In genomic region chr1:194225781-194226180, GRCh38 we compare ENCODE assay signal across 12 cellular contexts.
A peak's percentile ranks its signal among the peaks of the same experiment; 100 is the strongest.
DNase-seq lines count a peak whose midpoint lies in the region; ATAC-seq, FAIRE-seq and TF ChIP-seq lines count a peak whose summit lies in the region.
"Had no signal": no experiment of that assay in that cellular context is flagged by ENCODE, and none has a peak within 500 bp of the region (broad histone marks: within the 10 kb centered on the region; RNA-seq: fewer than 3 reads in every experiment).

No MANE protein-coding gene starts in this region.

- TF ChIP-seq CTCF in astrocyte (IDR thresholded peaks at IDR 0.05; ENCODE audit: insufficient read depth, low read depth, low read length) (no peak), WTC11 (IDR thresholded peaks at IDR 0.05) (no peak)

- POLR2A ChIA-PET in WTC11 (lab: Charles Lee), result no interaction called here

- no peaks in the 10 kb centered on the region for H3K4me1 ChIP-seq in astrocyte (ENCODE audit: insufficient read depth, low read length)
- H3K4me1 ChIP-seq: lower lobe of right lung had no signal

- H2AFZ ChIP-seq in astrocyte (ENCODE audit: low read depth, low read length), result no peak overlapping the region

- H3K36me3 Mint-ChIP-seq in astrocyte (ENCODE audit: low read depth, unreplicated experiment) (no peaks in the 10 kb centered on the region), WTC11 (no peaks in the 10 kb centered on the region)

- H3K27me3 ChIP-seq in astrocyte (ENCODE audit: insufficient read depth, low read length), result no peaks in the 10 kb centered on the region
- H3K27me3 ChIP-seq: dorsolateral prefrontal cortex had no signal

- CTCF ChIA-PET in WTC11 (lab: Charles Lee), result no interaction called here

- H3K27ac Mint-ChIP-seq in astrocyte (ENCODE audit: unreplicated experiment) (no peak overlapping the region), WTC11 (no peak overlapping the region)

- no peak overlapping the region for H3K9ac ChIP-seq in astrocyte (ENCODE audit: low read length)

- FAIRE-seq in astrocyte (lab: Jason Lieb, UNC), result no peak

- H3K27ac ChIP-seq in astrocyte (ENCODE audit: low read depth, low read length), result no peak overlapping the region
- H3K27ac ChIP-seq: dorsolateral prefrontal cortex, lower lobe of right lung had no signal

- no peaks in the 10 kb centered on the region for H3K36me3 ChIP-seq in astrocyte (ENCODE audit: insufficient read depth, low read length)
- H3K36me3 ChIP-seq: lower lobe of right lung had no signal

- no peak overlapping the region for H3K4me3 Mint-ChIP-seq in astrocyte (ENCODE audit: unreplicated experiment)
- no peak overlapping the region for H3K4me3 Mint-ChIP-seq in WTC11

- H3K27me3 Mint-ChIP-seq in astrocyte (ENCODE audit: low read depth, unreplicated experiment), result no peaks in the 10 kb centered on the region
- H3K27me3 Mint-ChIP-seq in WTC11 (ENCODE audit: low read depth), result no peaks in the 10 kb centered on the region

- no peaks in the 10 kb centered on the region for H3K79me2 ChIP-seq in astrocyte (ENCODE audit: insufficient read depth, low read length)

- DNase-seq in astrocyte (ENCODE audit: low read depth), result peak; percentile 1
- DNase-seq in left ventricle myocardium superior, result no peak
- no peak for DNase-seq in WTC11 (ENCODE audit: low spot score)
- DNase-seq in RKO (ENCODE audit: low spot score), result no peak
- no peak for DNase-seq in SHP77 treated with DMSO at 0.1 percent for 48 hours (lab: John Stamatoyannopoulos, UW)
- DNase-seq: activated CD4-positive, alpha-beta T cell treated with anti-CD3 and anti-CD28 coated beads for 48 hours; dorsolateral prefrontal cortex; lower lobe of right lung; NCI-H1930 had no signal

- no peak overlapping the region for H3K4me3 ChIP-seq in astrocyte (ENCODE audit: insufficient read depth, low read depth, low read length)
- H3K4me3 ChIP-seq: dorsolateral prefrontal cortex, lower lobe of right lung had no signal

- H4K20me1 ChIP-seq in astrocyte (ENCODE audit: insufficient read depth, low read length), result no peaks in the 10 kb centered on the region

- ATAC-seq in GM18517 (IDR thresholded peaks at IDR 0.05; ENCODE audit: unreplicated experiment) (peak; percentile 96), GM21786 (IDR thresholded peaks at IDR 0.05; ENCODE audit: unreplicated experiment) (peak; percentile 92), HG03575 (IDR thresholded peaks at IDR 0.05; ENCODE audit: extremely low read depth, insufficient number of reproducible peaks, low FRiP score, unreplicated experiment) (peak; percentile 84), left ventricle myocardium superior (no peak), WTC11 (no peak)
- ATAC-seq: lower lobe of right lung had no signal

- no peak overlapping the region for H3K4me2 ChIP-seq in astrocyte (ENCODE audit: low read length)

- H3K9me3 Mint-ChIP-seq in astrocyte (ENCODE audit: unreplicated experiment), result no peaks in the 10 kb centered on the region
- no peaks in the 10 kb centered on the region for H3K9me3 Mint-ChIP-seq in WTC11

- intact Hi-C loops in left ventricle myocardium superior (cut with micrococcal nuclease), result no loop called here

- H3K9me3 ChIP-seq in astrocyte (ENCODE audit: insufficient read depth, low read depth, low read length), result no peaks in the 10 kb centered on the region
- H3K9me3 ChIP-seq: lower lobe of right lung had no signal

- H3K4me1 Mint-ChIP-seq in astrocyte (ENCODE audit: low read depth, unreplicated experiment) (no peaks in the 10 kb centered on the region), WTC11 (no peaks in the 10 kb centered on the region)

TF ChIP-seq in WTC11, 78 proteins besides CTCF, POLR2A, EP300 and RAD21:
- TF ChIP-seq, protein P1, sequence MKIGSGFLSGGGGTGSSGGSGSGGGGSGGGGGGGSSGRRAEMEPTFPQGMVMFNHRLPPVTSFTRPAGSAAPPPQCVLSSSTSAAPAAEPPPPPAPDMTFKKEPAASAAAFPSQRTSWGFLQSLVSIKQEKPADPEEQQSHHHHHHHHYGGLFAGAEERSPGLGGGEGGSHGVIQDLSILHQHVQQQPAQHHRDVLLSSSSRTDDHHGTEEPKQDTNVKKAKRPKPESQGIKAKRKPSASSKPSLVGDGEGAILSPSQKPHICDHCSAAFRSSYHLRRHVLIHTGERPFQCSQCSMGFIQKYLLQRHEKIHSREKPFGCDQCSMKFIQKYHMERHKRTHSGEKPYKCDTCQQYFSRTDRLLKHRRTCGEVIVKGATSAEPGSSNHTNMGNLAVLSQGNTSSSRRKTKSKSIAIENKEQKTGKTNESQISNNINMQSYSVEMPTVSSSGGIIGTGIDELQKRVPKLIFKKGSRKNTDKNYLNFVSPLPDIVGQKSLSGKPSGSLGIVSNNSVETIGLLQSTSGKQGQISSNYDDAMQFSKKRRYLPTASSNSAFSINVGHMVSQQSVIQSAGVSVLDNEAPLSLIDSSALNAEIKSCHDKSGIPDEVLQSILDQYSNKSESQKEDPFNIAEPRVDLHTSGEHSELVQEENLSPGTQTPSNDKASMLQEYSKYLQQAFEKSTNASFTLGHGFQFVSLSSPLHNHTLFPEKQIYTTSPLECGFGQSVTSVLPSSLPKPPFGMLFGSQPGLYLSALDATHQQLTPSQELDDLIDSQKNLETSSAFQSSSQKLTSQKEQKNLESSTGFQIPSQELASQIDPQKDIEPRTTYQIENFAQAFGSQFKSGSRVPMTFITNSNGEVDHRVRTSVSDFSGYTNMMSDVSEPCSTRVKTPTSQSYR (CRISPR knock-in tag; IDR thresholded peaks at IDR 0.05), result no peak
- TF ChIP-seq, protein P2, sequence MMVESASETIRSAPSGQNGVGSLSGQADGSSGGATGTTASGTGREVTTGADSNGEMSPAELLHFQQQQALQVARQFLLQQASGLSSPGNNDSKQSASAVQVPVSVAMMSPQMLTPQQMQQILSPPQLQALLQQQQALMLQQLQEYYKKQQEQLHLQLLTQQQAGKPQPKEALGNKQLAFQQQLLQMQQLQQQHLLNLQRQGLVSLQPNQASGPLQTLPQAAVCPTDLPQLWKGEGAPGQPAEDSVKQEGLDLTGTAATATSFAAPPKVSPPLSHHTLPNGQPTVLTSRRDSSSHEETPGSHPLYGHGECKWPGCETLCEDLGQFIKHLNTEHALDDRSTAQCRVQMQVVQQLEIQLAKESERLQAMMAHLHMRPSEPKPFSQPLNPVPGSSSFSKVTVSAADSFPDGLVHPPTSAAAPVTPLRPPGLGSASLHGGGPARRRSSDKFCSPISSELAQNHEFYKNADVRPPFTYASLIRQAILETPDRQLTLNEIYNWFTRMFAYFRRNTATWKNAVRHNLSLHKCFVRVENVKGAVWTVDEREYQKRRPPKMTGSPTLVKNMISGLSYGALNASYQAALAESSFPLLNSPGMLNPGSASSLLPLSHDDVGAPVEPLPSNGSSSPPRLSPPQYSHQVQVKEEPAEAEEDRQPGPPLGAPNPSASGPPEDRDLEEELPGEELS (CRISPR knock-in tag; IDR thresholded peaks at IDR 0.05), result no peak
- no peak for TF ChIP-seq ZNF317 (CRISPR knock-in tag; IDR thresholded peaks at IDR 0.05; ENCODE audit: borderline replicate concordance, low read depth)
- no peak for TF ChIP-seq NFE2L1 (CRISPR knock-in tag; IDR thresholded peaks at IDR 0.05)

Comparison
In these comparisons a context has a peak if more than half of its experiments do, and no peak if none do; other contexts are left out.
1. ATAC-seq: peak in GM18517 (single experiment), GM21786 (single experiment) and HG03575 (single experiment); none in left ventricle myocardium superior (single experiment) and WTC11 (single experiment).